Comparison of ENCODE assay signal across 7 cellular contexts in the genomic region with DNA sequence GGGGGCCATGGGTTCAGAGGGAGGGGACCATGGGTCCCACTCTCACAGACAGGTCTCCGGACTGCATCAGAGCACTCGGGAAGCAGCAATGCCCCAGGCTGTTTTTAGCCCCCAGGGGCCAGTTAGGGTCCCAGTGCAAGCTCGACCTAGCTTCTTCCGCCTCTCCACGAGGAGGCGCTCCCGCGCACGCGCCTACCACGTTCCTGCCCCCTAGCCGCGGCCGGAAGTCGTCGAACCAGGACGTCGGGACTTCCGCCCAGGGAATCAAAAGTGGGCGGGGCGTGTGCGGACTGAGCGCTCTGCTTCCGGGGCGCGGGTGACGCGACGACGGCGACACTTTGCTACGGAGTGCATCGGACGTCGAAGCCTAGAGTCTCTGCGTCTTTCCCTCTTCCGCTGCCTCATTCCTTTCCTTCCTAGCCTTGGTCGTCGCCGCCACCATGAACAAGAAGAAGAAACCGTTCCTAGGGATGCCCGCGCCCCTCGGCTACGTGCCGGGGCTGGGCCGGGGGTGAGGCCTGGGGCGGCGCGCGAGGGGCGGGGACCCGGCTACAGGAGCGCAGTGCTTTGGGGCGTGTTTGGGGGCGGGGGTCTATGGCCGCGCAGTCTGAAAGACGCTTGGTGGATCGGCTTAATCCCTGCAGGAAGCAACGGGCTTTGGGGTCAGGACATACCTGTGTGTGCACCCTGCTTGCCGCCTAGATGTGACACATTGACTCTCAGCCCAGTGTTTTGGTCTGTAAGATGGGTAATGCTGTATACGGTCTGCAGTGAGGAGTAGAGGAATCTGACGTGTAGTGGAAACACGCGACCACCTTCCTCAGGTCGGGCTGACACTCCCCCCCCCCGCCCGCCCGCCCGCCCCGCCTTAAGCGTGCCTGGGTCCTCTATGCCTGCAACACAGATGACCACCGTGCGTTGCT.
DNase-seq lines count a peak whose midpoint lies in the region; ATAC-seq and TF ChIP-seq lines count a peak whose summit lies in the region.

TSS of gene PRPF6 (plus strand) at position 327 of the 923 bp plus-strand sequence. CDS start at position 441, 114 bp downstream.

- DNase-seq in NCI-H2029 treated with DMSO at 0.1 percent for 48 hours (lab: John Stamatoyannopoulos, UW) (peak; percentile 92), T-helper 9 cell (peak; percentile 92), astrocyte of the hippocampus (ENCODE audit: low read depth, low spot score) (peak; percentile 98), hippocampal formation (lab: John Stamatoyannopoulos, UW) (peak; percentile 88 to 90), retinal pigment epithelial cell (ENCODE audit: low read depth) (peak; percentile 74)

- peak; percentile 90 for TF ChIP-seq CTCF in retinal pigment epithelial cell (conservative IDR thresholded peaks at IDR 0.05; ENCODE audit: low read depth, low read length)

- H3K4me3 ChIP-seq in retinal pigment epithelial cell (ENCODE audit: low read length) = peak within 1 kb of the TSS; percentile 97

- ATAC-seq in GM18502 (IDR thresholded peaks at IDR 0.05; ENCODE audit: poor library complexity, unreplicated experiment) = peak; percentile 63
- peak; percentile 60 for ATAC-seq in HG02973 (IDR thresholded peaks at IDR 0.05; ENCODE audit: unreplicated experiment)

Comparison
In these comparisons a context has a peak if more than half of its experiments do, and no peak if none do; other contexts are left out.
1. Peak in every context shown above with its lines: DNase-seq, ATAC-seq and H3K4me3 ChIP-seq.